In genomic region chr12:89020689-89021088, GRCh38 we compare ENCODE assay signal across 25 cellular contexts.
"Had no signal": no experiment of that assay in that cellular context is flagged by ENCODE, and none has a peak within 500 bp of the region (broad histone marks: within the 10 kb centered on the region; RNA-seq: fewer than 3 reads in every experiment).

No MANE protein-coding gene starts in this region.

- H3K27ac Mint-ChIP-seq: memory B cell; natural killer cell treated with Interleukin-12 subunit alpha and Interleukin-12 subunit beta and Interleukin-15 and Interleukin-18, amount 100 ng/mL, for 72 hours; stimulated activated effector memory CD8-positive, alpha-beta T cell treated with anti-CD3 and anti-CD28 coated beads, Interleukin-12 subunit alpha, Interleukin-12 subunit beta, amount 100 ng/mL, for 72 hours; stimulated activated naive CD8-positive, alpha-beta T cell treated with anti-CD3 and anti-CD28 coated beads, Interleukin-15, Interleukin-2, amounts not matched to agents 100 ng/mL and 50 ng/mL, for 24 hours had no signal

- H3K9me3 ChIP-seq: left ventricle myocardium inferior, mucosa of descending colon, pancreas, prostate gland, suprapubic skin, thoracic aorta, tibial artery, upper lobe of right lung had no signal

- H3K36me3 Mint-ChIP-seq: memory B cell; natural killer cell treated with Interleukin-12 subunit alpha and Interleukin-12 subunit beta and Interleukin-15 and Interleukin-18, amount 100 ng/mL, for 72 hours; stimulated activated effector memory CD8-positive, alpha-beta T cell treated with anti-CD3 and anti-CD28 coated beads, Interleukin-12 subunit alpha, Interleukin-12 subunit beta, amount 100 ng/mL, for 72 hours had no signal

- H3K9me3 Mint-ChIP-seq: memory B cell; natural killer cell treated with Interleukin-12 subunit alpha and Interleukin-12 subunit beta and Interleukin-15 and Interleukin-18, amount 100 ng/mL, for 72 hours; stimulated activated naive CD8-positive, alpha-beta T cell treated with anti-CD3 and anti-CD28 coated beads, Interleukin-15, Interleukin-2, amounts not matched to agents 100 ng/mL and 50 ng/mL, for 24 hours had no signal

- H3K4me1 Mint-ChIP-seq: memory B cell; stimulated activated effector memory CD8-positive, alpha-beta T cell treated with anti-CD3 and anti-CD28 coated beads, Interleukin-12 subunit alpha, Interleukin-12 subunit beta, amount 100 ng/mL, for 72 hours had no signal

- H3K27ac ChIP-seq: hepatocyte, left ventricle myocardium inferior, pancreas, prostate gland, skin epidermis, suprapubic skin, thoracic aorta, tibial artery, upper lobe of right lung had no signal

- ATAC-seq: mucosa of descending colon; naive thymus-derived CD4-positive, alpha-beta T cell; pancreas; right cardiac atrium; stimulated activated effector memory CD8-positive, alpha-beta T cell treated with anti-CD3 and anti-CD28 coated beads, Interleukin-12 subunit alpha, Interleukin-12 subunit beta, amount 100 ng/mL, for 72 hours; upper lobe of right lung had no signal

- DNase-seq: islet precursor cell; left ventricle myocardium inferior; midbrain; mucosa of descending colon; naive thymus-derived CD4-positive, alpha-beta T cell; pancreas; retina; right cardiac atrium; stimulated activated CD4-positive, alpha-beta T cell treated with anti-CD3 and anti-CD28 coated beads, Interleukin-12 subunit alpha, Interleukin-12 subunit beta, amount 100 ng/mL, for 4 hours; stimulated activated CD4-positive, alpha-beta T cell treated with anti-CD3 and anti-CD28 coated beads, Interleukin-15, amount 100 ng/mL, for 24 hours; stimulated activated CD4-positive, alpha-beta T cell treated with anti-CD3 and anti-CD28 coated beads, Interleukin-2, amount 100 ng/mL, for 24 hours; stimulated activated CD4-positive, alpha-beta T cell treated with anti-CD3 and anti-CD28 coated beads, Interleukin-4, amount 100 ng/mL, for 24 hours; stimulated activated naive CD4-positive, alpha-beta T cell; tibial artery; trophoblast cell; upper lobe of right lung had no signal

- H3K4me3 Mint-ChIP-seq: memory B cell; naive thymus-derived CD4-positive, alpha-beta T cell; natural killer cell treated with Interleukin-12 subunit alpha and Interleukin-12 subunit beta and Interleukin-15 and Interleukin-18, amount 100 ng/mL, for 72 hours; stimulated activated effector memory CD8-positive, alpha-beta T cell treated with anti-CD3 and anti-CD28 coated beads, Interleukin-12 subunit alpha, Interleukin-12 subunit beta, amount 100 ng/mL, for 72 hours; stimulated activated naive CD8-positive, alpha-beta T cell treated with anti-CD3 and anti-CD28 coated beads, Interleukin-15, Interleukin-2, amounts not matched to agents 100 ng/mL and 50 ng/mL, for 24 hours had no signal

- H3K36me3 ChIP-seq: left ventricle myocardium inferior, pancreas, prostate gland, suprapubic skin, thoracic aorta, tibial artery, upper lobe of right lung had no signal
